Comparison of ENCODE assay signal across 2 cellular contexts in genomic region chr2:170739507-170740046, GRCh38.
TF ChIP-seq lines count a peak whose summit lies in the region.

No MANE protein-coding gene starts in this region.

TF ChIP-seq in HCT116, 20 proteins besides CTCF, POLR2A, EP300 and RAD21:
- TF ChIP-seq, protein P1, sequence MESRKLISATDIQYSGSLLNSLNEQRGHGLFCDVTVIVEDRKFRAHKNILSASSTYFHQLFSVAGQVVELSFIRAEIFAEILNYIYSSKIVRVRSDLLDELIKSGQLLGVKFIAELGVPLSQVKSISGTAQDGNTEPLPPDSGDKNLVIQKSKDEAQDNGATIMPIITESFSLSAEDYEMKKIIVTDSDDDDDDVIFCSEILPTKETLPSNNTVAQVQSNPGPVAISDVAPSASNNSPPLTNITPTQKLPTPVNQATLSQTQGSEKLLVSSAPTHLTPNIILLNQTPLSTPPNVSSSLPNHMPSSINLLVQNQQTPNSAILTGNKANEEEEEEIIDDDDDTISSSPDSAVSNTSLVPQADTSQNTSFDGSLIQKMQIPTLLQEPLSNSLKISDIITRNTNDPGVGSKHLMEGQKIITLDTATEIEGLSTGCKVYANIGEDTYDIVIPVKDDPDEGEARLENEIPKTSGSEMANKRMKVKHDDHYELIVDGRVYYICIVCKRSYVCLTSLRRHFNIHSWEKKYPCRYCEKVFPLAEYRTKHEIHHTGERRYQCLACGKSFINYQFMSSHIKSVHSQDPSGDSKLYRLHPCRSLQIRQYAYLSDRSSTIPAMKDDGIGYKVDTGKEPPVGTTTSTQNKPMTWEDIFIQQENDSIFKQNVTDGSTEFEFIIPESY (IDR thresholded peaks at IDR 0.05; ENCODE audit: extremely low read depth, insufficient replicate concordance, low read length) = no peak
- TF ChIP-seq CBX3 (IDR thresholded peaks at IDR 0.05; ENCODE audit: low read depth) = no peak
- TF ChIP-seq ZFX (IDR thresholded peaks at IDR 0.05) = no peak
- TF ChIP-seq ZNF274 (IDR thresholded peaks at IDR 0.05; ENCODE audit: low read depth, low read length) = no peak
- TF ChIP-seq FOSL1 (IDR thresholded peaks at IDR 0.05; ENCODE audit: low read depth) = no peak
- no peak for TF ChIP-seq ATF3 (IDR thresholded peaks at IDR 0.05)
- TF ChIP-seq EGR1 (IDR thresholded peaks at IDR 0.05; ENCODE audit: low read depth) = no peak
- TF ChIP-seq SP1 (IDR thresholded peaks at IDR 0.05; ENCODE audit: low read depth) = no peak; the same call in 1 of the 2 replicates
- TF ChIP-seq TCF7L2 (IDR thresholded peaks at IDR 0.05; ENCODE audit: borderline replicate concordance, extremely low read depth, insufficient read depth, insufficient read length) = no peak
- no peak for TF ChIP-seq ELF1 (IDR thresholded peaks at IDR 0.05; ENCODE audit: borderline replicate concordance, low read depth)
- no peak for TF ChIP-seq YY1 (IDR thresholded peaks at IDR 0.05; ENCODE audit: extremely low read depth, insufficient replicate concordance, low read depth, low read length)
- TF ChIP-seq SRF (IDR thresholded peaks at IDR 0.05; ENCODE audit: low read depth) = no peak
- TF ChIP-seq POLR2AphosphoS5 (IDR thresholded peaks at IDR 0.05; ENCODE audit: low read depth, low read length) = no peak
- TF ChIP-seq, protein P2, sequence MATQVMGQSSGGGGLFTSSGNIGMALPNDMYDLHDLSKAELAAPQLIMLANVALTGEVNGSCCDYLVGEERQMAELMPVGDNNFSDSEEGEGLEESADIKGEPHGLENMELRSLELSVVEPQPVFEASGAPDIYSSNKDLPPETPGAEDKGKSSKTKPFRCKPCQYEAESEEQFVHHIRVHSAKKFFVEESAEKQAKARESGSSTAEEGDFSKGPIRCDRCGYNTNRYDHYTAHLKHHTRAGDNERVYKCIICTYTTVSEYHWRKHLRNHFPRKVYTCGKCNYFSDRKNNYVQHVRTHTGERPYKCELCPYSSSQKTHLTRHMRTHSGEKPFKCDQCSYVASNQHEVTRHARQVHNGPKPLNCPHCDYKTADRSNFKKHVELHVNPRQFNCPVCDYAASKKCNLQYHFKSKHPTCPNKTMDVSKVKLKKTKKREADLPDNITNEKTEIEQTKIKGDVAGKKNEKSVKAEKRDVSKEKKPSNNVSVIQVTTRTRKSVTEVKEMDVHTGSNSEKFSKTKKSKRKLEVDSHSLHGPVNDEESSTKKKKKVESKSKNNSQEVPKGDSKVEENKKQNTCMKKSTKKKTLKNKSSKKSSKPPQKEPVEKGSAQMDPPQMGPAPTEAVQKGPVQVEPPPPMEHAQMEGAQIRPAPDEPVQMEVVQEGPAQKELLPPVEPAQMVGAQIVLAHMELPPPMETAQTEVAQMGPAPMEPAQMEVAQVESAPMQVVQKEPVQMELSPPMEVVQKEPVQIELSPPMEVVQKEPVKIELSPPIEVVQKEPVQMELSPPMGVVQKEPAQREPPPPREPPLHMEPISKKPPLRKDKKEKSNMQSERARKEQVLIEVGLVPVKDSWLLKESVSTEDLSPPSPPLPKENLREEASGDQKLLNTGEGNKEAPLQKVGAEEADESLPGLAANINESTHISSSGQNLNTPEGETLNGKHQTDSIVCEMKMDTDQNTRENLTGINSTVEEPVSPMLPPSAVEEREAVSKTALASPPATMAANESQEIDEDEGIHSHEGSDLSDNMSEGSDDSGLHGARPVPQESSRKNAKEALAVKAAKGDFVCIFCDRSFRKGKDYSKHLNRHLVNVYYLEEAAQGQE (IDR thresholded peaks at IDR 0.05; ENCODE audit: low read depth) = no peak

TF ChIP-seq in GM12878, 131 proteins besides CTCF, POLR2A, EP300 and RAD21:
- peak; percentile 63; the same call in 1 of the 2 replicates for TF ChIP-seq SPI1 (IDR thresholded peaks at IDR 0.05; ENCODE audit: borderline replicate concordance, insufficient read depth, low read depth, low read length)
- no peak for TF ChIP-seq ELK1 (IDR thresholded peaks at IDR 0.05; ENCODE audit: low read depth, low read length)
